Comparison of ENCODE assay signal across 1 cellular context in genomic region chr3:101561630-101562328, GRCh38.
TF ChIP-seq lines count a peak whose summit lies in the region.

Gene TRMT10C (plus strand): TSS chr3:101561868. CDS start chr3:101564782, 2,914 bp downstream.

TF ChIP-seq in HepG2, 621 proteins besides CTCF, POLR2A, EP300 and RAD21 (continued from another document and continues in another):
- TF ChIP-seq, protein P1, sequence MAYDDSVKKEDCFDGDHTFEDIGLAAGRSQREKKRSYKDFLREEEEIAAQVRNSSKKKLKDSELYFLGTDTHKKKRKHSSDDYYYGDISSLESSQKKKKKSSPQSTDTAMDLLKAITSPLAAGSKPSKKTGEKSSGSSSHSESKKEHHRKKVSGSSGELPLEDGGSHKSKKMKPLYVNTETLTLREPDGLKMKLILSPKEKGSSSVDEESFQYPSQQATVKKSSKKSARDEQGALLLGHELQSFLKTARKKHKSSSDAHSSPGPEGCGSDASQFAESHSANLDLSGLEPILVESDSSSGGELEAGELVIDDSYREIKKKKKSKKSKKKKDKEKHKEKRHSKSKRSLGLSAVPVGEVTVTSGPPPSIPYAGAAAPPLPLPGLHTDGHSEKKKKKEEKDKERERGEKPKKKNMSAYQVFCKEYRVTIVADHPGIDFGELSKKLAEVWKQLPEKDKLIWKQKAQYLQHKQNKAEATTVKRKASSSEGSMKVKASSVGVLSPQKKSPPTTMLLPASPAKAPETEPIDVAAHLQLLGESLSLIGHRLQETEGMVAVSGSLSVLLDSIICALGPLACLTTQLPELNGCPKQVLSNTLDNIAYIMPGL (CRISPR knock-in tag; IDR thresholded peaks at IDR 0.05; ENCODE audit: borderline replicate concordance in 1 of 2, low read depth in 1 of 2): peak; percentile 73 to 86; a peak in 3 of 4 replicates
- TF ChIP-seq ZNF777 (CRISPR knock-in tag; IDR thresholded peaks at IDR 0.05) (peak; percentile 72; the same call in 1 of the 2 replicates), MYC (CRISPR knock-in tag; IDR thresholded peaks at IDR 0.05; ENCODE audit: borderline replicate concordance) (peak; percentile 90; the same call in 1 of the 2 replicates), SIX4 (CRISPR knock-in tag; IDR thresholded peaks at IDR 0.05) (peak; percentile 45; the same call in 1 of the 2 replicates), SOX13 (IDR thresholded peaks at IDR 0.05) (no peak), SOX13 (CRISPR knock-in tag; conservative IDR thresholded peaks at IDR 0.05 in 1 of 2, IDR thresholded peaks at IDR 0.05 in 1 of 2) (peak in 1 of 2 experiments; percentile 26; a peak in 1 of 4 replicates), ZNF543 (CRISPR knock-in tag; IDR thresholded peaks at IDR 0.05) (no peak), CEBPB (IDR thresholded peaks at IDR 0.05; ENCODE audit: borderline replicate concordance, low read depth, low read length) (no peak), ZNF329 (CRISPR knock-in tag; IDR thresholded peaks at IDR 0.05; ENCODE audit: low read depth) (0 out of 2 replicates have a peak, but pooled peaks have one; percentile 41), ARNT2 (CRISPR knock-in tag; IDR thresholded peaks at IDR 0.05; ENCODE audit: low read depth) (peak; percentile 70; the same call in 1 of the 2 replicates), ZNF879 (CRISPR knock-in tag; IDR thresholded peaks at IDR 0.05) (peak; percentile 81; the same call in 1 of the 2 replicates), FOXK1 (CRISPR knock-in tag; IDR thresholded peaks at IDR 0.05; ENCODE audit: borderline replicate concordance, low read depth) (peak; percentile 91; the same call in 1 of the 2 replicates), SMAD3 (CRISPR knock-in tag; IDR thresholded peaks at IDR 0.05) (no peak; the same call in 1 of the 2 replicates), IKZF4 (CRISPR knock-in tag; IDR thresholded peaks at IDR 0.05; ENCODE audit: borderline replicate concordance, low read depth, not compliant biosample characterization) (peak; percentile 80), SALL1 (CRISPR knock-in tag; IDR thresholded peaks at IDR 0.05) (peak; percentile 84), NFYB (CRISPR knock-in tag; IDR thresholded peaks at IDR 0.05) (peak; percentile 56), KMT2A (CRISPR knock-in tag; IDR thresholded peaks at IDR 0.05) (peak; percentile 86), KDM2A (CRISPR knock-in tag; IDR thresholded peaks at IDR 0.05; ENCODE audit: borderline replicate concordance, low read depth) (peak; percentile 91), TARDBP (CRISPR knock-in tag; IDR thresholded peaks at IDR 0.05) (peak; percentile 69; the same call in 1 of the 2 replicates), NBN (conservative IDR thresholded peaks at IDR 0.05) (no peak), PITX1 (CRISPR knock-in tag; IDR thresholded peaks at IDR 0.05) (peak; percentile 62; the same call in 1 of the 2 replicates), ZNF430 (CRISPR knock-in tag; IDR thresholded peaks at IDR 0.05) (peak; percentile 71; the same call in 1 of the 2 replicates), ERF (CRISPR knock-in tag; IDR thresholded peaks at IDR 0.05) (peak; percentile 93), ZKSCAN5 (CRISPR knock-in tag; IDR thresholded peaks at IDR 0.05) (no peak), HNF1A (IDR thresholded peaks at IDR 0.05; ENCODE audit: low read depth) (no peak), HNF1A (CRISPR knock-in tag; IDR thresholded peaks at IDR 0.05; ENCODE audit: borderline replicate concordance) (no peak), ZNF501 (CRISPR knock-in tag; IDR thresholded peaks at IDR 0.05) (peak; percentile 78), ZNF124 (CRISPR knock-in tag; IDR thresholded peaks at IDR 0.05) (peak; percentile 52; the same call in 1 of the 2 replicates), ZNF3 (CRISPR knock-in tag; IDR thresholded peaks at IDR 0.05) (0 out of 2 replicates have a peak, but pooled peaks have one; percentile 29), RFXANK (CRISPR knock-in tag; IDR thresholded peaks at IDR 0.05) (peak; percentile 49; the same call in 1 of the 2 replicates), SRSF1 (optimal IDR thresholded peaks at IDR 0.05; ENCODE audit: low read depth, low read length) (no peak), MXI1 (IDR thresholded peaks at IDR 0.05; ENCODE audit: borderline replicate concordance, low read depth, low read length) (peak; percentile 86; the same call in 1 of the 3 replicates), SP4 (CRISPR knock-in tag; IDR thresholded peaks at IDR 0.05) (peak; percentile 56; the same call in 1 of the 2 replicates), GABPA (IDR thresholded peaks at IDR 0.05; ENCODE audit: low read depth, low read length) (peak; percentile 100), GABPA (CRISPR knock-in tag; IDR thresholded peaks at IDR 0.05; ENCODE audit: low read depth) (peak; percentile 99), KMT2B (CRISPR knock-in tag; IDR thresholded peaks at IDR 0.05) (peak; percentile 96), ZNF639 (CRISPR knock-in tag; conservative IDR thresholded peaks at IDR 0.05) (peak; percentile 61; the same call in 1 of the 2 replicates), ZSCAN9 (CRISPR knock-in tag; IDR thresholded peaks at IDR 0.05; ENCODE audit: borderline replicate concordance) (peak; percentile 74; the same call in 1 of the 2 replicates), CBX5 (CRISPR knock-in tag; IDR thresholded peaks at IDR 0.05; ENCODE audit: borderline replicate concordance) (peak; percentile 89; the same call in 1 of the 2 replicates), JUND (CRISPR knock-in tag; IDR thresholded peaks at IDR 0.05) (no peak), CEBPG (CRISPR knock-in tag; IDR thresholded peaks at IDR 0.05) (peak; percentile 42; the same call in 1 of the 2 replicates), RFX3 (CRISPR knock-in tag; IDR thresholded peaks at IDR 0.05) (no peak), ARID4A (CRISPR knock-in tag; IDR thresholded peaks at IDR 0.05; ENCODE audit: borderline replicate concordance) (peak; percentile 85; the same call in 1 of the 2 replicates), ZBTB38 (CRISPR knock-in tag; IDR thresholded peaks at IDR 0.05) (peak; percentile 94), TCF12 (IDR thresholded peaks at IDR 0.05) (no peak), TCF12 (CRISPR knock-in tag; IDR thresholded peaks at IDR 0.05) (no peak), TAF1 (CRISPR knock-in tag; IDR thresholded peaks at IDR 0.05) (peak; percentile 92), BRD4 (CRISPR knock-in tag; IDR thresholded peaks at IDR 0.05) (peak; percentile 48), ZMYM3 (CRISPR knock-in tag; IDR thresholded peaks at IDR 0.05) (0 out of 2 replicates have a peak, but pooled peaks have one; percentile 26)
- TF ChIP-seq, protein P2, sequence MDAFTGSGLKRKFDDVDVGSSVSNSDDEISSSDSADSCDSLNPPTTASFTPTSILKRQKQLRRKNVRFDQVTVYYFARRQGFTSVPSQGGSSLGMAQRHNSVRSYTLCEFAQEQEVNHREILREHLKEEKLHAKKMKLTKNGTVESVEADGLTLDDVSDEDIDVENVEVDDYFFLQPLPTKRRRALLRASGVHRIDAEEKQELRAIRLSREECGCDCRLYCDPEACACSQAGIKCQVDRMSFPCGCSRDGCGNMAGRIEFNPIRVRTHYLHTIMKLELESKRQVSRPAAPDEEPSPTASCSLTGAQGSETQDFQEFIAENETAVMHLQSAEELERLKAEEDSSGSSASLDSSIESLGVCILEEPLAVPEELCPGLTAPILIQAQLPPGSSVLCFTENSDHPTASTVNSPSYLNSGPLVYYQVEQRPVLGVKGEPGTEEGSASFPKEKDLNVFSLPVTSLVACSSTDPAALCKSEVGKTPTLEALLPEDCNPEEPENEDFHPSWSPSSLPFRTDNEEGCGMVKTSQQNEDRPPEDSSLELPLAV (CRISPR knock-in tag; conservative IDR thresholded peaks at IDR 0.05; ENCODE audit: low read depth): no peak
- TF ChIP-seq, protein P3, sequence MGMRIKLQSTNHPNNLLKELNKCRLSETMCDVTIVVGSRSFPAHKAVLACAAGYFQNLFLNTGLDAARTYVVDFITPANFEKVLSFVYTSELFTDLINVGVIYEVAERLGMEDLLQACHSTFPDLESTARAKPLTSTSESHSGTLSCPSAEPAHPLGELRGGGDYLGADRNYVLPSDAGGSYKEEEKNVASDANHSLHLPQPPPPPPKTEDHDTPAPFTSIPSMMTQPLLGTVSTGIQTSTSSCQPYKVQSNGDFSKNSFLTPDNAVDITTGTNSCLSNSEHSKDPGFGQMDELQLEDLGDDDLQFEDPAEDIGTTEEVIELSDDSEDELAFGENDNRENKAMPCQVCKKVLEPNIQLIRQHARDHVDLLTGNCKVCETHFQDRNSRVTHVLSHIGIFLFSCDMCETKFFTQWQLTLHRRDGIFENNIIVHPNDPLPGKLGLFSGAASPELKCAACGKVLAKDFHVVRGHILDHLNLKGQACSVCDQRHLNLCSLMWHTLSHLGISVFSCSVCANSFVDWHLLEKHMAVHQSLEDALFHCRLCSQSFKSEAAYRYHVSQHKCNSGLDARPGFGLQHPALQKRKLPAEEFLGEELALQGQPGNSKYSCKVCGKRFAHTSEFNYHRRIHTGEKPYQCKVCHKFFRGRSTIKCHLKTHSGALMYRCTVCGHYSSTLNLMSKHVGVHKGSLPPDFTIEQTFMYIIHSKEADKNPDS (CRISPR knock-in tag; IDR thresholded peaks at IDR 0.05): no peak
- TF ChIP-seq, protein P4, sequence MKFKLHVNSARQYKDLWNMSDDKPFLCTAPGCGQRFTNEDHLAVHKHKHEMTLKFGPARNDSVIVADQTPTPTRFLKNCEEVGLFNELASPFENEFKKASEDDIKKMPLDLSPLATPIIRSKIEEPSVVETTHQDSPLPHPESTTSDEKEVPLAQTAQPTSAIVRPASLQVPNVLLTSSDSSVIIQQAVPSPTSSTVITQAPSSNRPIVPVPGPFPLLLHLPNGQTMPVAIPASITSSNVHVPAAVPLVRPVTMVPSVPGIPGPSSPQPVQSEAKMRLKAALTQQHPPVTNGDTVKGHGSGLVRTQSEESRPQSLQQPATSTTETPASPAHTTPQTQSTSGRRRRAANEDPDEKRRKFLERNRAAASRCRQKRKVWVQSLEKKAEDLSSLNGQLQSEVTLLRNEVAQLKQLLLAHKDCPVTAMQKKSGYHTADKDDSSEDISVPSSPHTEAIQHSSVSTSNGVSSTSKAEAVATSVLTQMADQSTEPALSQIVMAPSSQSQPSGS (CRISPR knock-in tag; IDR thresholded peaks at IDR 0.05): peak; percentile 85
